7 cellular contexts compared by ENCODE assay signal in genomic region chr19:5690125-5690954, GRCh38. TPM values are rescaled to one million over a fixed set of nuclear protein-coding genes. Genes with fewer than 3 reads are reported as not detected.
DNase-seq lines count a peak whose midpoint lies in the region; ATAC-seq and TF ChIP-seq lines count a peak whose summit lies in the region.

TSS of gene RPL36 (plus strand) at chr19:5690295. CDS start at chr19:5690508, 213 bp downstream.

- whole genome bisulfite sequencing in smooth muscle cell (ENCODE audit: low lambda C conversion rate) = under 1% methylated on average over 73 of the region's 73 CpGs

- H4K20me1 ChIP-seq in smooth muscle cell (ENCODE audit: low read depth) = peaks cover 56% of the 10 kb centered on the region

- H3K4me3 ChIP-seq in cardiac fibroblast (replicated peaks in 1 of 2; ENCODE audit: low read depth in 2 of 2, low read length in 2 of 2) = peak within 1 kb of the TSS; percentile 93 to 96
- peak within 1 kb of the TSS; percentile 74 for H3K4me3 ChIP-seq in smooth muscle cell

- peak within 1 kb of the TSS; percentile 69 for H3K27ac ChIP-seq in smooth muscle cell (ENCODE audit: low read depth)

- peaks cover 35% of the 10 kb centered on the region for H3K36me3 Mint-ChIP-seq in WTC11

- H3K79me2 ChIP-seq in smooth muscle cell (ENCODE audit: low read depth) = peaks cover 52% of the 10 kb centered on the region

- peaks cover 10% of the 10 kb centered on the region for H3K4me1 ChIP-seq in smooth muscle cell (ENCODE audit: low read depth)

- H3K27me3 ChIP-seq in smooth muscle cell (ENCODE audit: low read depth) = no peaks in the 10 kb centered on the region

- H3K27ac Mint-ChIP-seq in WTC11 = peak within 1 kb of the TSS; percentile 95

- peaks cover 15% of the 10 kb centered on the region for H3K4me1 Mint-ChIP-seq in WTC11

- POLR2A ChIA-PET in WTC11 (lab: Charles Lee) = interaction anchor here (0.6 to 2.7 kb wide), 11 partner anchors 11 to 138 kb away, joined by 3 to 14 read pairs (median 4); partner anchors contain the start of genes CATSPERD, LONP1, SAFB and SAFB2

- no peaks in the 10 kb centered on the region for H3K36me3 ChIP-seq in smooth muscle cell (ENCODE audit: low read depth)

- H2AFZ ChIP-seq in smooth muscle cell (ENCODE audit: low read depth) = no peak within 1 kb of the TSS

- peak; percentile 38 for ATAC-seq in GM18511 (IDR thresholded peaks at IDR 0.05; ENCODE audit: unreplicated experiment)
- peak; percentile 39 for ATAC-seq in HG03135 (IDR thresholded peaks at IDR 0.05; ENCODE audit: unreplicated experiment)
- ATAC-seq in WTC11 = peak; percentile 19

- peak within 1 kb of the TSS; percentile 88 for H3K9ac ChIP-seq in smooth muscle cell (ENCODE audit: low read depth)

- peak within 1 kb of the TSS; percentile 90 for H3K4me2 ChIP-seq in smooth muscle cell

- TF ChIP-seq CTCF in WTC11 (IDR thresholded peaks at IDR 0.05) (peak; percentile 84), cardiac fibroblast (IDR thresholded peaks at IDR 0.05; ENCODE audit: low read depth, low read length) (peak; percentile 99), smooth muscle cell (IDR thresholded peaks at IDR 0.05; ENCODE audit: borderline replicate concordance, insufficient read depth, poor library complexity, severe bottlenecking) (peak; percentile 84)

- peaks cover 5% of the 10 kb centered on the region; the same call in 1 of the 2 replicates for H3K27me3 Mint-ChIP-seq in WTC11 (ENCODE audit: low read depth)

- CTCF ChIA-PET in WTC11 (lab: Charles Lee) = interaction anchor here (0.5 to 2.0 kb wide), 38 partner anchors 8 to 1831 kb away, joined by 3 to 27 read pairs (median 5); partner anchors contain the start of genes CATSPERD, DUS3L, HSD11B1L and LONP1

- no peaks in the 10 kb centered on the region for H3K9me3 Mint-ChIP-seq in WTC11

- DNase-seq in NCI-H2227 treated with DMSO at 0.1 percent for 48 hours (lab: John Stamatoyannopoulos, UW) = peak; percentile 92
- peak; percentile 99 for DNase-seq in WTC11 (ENCODE audit: low spot score)
- DNase-seq in cardiac fibroblast (ENCODE audit: low read depth in 2 of 2) = peak; percentile 97 to 98
- peak; percentile 94 for DNase-seq in iPS-NIHi7 (ENCODE audit: extremely low spot score)
- peak; percentile 94 for DNase-seq in smooth muscle cell (lab: John Stamatoyannopoulos, UW; ENCODE audit: unreplicated experiment)

- H3K9me3 ChIP-seq in smooth muscle cell (replicated peaks; ENCODE audit: low read depth) = no peaks in the 10 kb centered on the region

- peaks cover 20% of the 10 kb centered on the region for H3F3A ChIP-seq in smooth muscle cell (ENCODE audit: low read depth)

- H3K4me3 Mint-ChIP-seq in WTC11 = peak within 1 kb of the TSS; percentile 99

TF ChIP-seq in WTC11, 78 proteins besides CTCF, POLR2A, EP300 and RAD21 (continues in another document):
- peak; percentile 94 for TF ChIP-seq E2F5 (CRISPR knock-in tag; IDR thresholded peaks at IDR 0.05)
- TF ChIP-seq ERG (CRISPR knock-in tag; IDR thresholded peaks at IDR 0.05) = 0 out of 2 replicates have a peak, but pooled peaks have one; percentile 43
- peak; percentile 38; the same call in 1 of the 2 replicates for TF ChIP-seq FOXP4 (CRISPR knock-in tag; IDR thresholded peaks at IDR 0.05)
- TF ChIP-seq FOXJ3 (CRISPR knock-in tag; IDR thresholded peaks at IDR 0.05; ENCODE audit: borderline replicate concordance) = no peak
- peak; percentile 68 for TF ChIP-seq GABPB1 (CRISPR knock-in tag; IDR thresholded peaks at IDR 0.05)
- peak; percentile 29; the same call in 1 of the 2 replicates for TF ChIP-seq ATF2 (CRISPR knock-in tag; IDR thresholded peaks at IDR 0.05; ENCODE audit: borderline replicate concordance, low read depth)
- no peak for TF ChIP-seq AR (CRISPR knock-in tag; IDR thresholded peaks at IDR 0.05)
- TF ChIP-seq USF2 (CRISPR knock-in tag; IDR thresholded peaks at IDR 0.05) = 0 out of 2 replicates have a peak, but pooled peaks have one; percentile 26
- TF ChIP-seq SP1 (CRISPR knock-in tag; conservative IDR thresholded peaks at IDR 0.05) = peak; percentile 76
- TF ChIP-seq ZNF219 (CRISPR knock-in tag; IDR thresholded peaks at IDR 0.05; ENCODE audit: borderline replicate concordance) = peak; percentile 20; the same call in 1 of the 2 replicates
- 0 out of 2 replicates have a peak, but pooled peaks have one; percentile 58 for TF ChIP-seq SMAD4 (CRISPR knock-in tag; IDR thresholded peaks at IDR 0.05)

RNA-seq across cellular contexts. Expression of gene RPL36, which starts in this region (rescaled TPM):
- 1,080 to 1,240 TPM (median 1,178 TPM) in 3 replicates for total RNA-seq in WTC11 (2021)
- total RNA-seq in smooth muscle cell = 591 and 641 TPM in 2 replicates
- polyA plus RNA-seq in smooth muscle cell = 1,079 and 1,182 TPM in 2 replicates

Comparison
In these comparisons a context has a peak if more than half of its experiments do, and no peak if none do; other contexts are left out.
1. Peak in every context shown above with its lines: DNase-seq, ATAC-seq, H3K4me3 ChIP-seq and H3K27ac ChIP-seq.